ENCODE assay signal across 26 cellular contexts in genomic region chrX:116170444-116170843, GRCh38. TPM values are rescaled to one million over a fixed set of nuclear protein-coding genes. Genes with fewer than 3 reads are reported as not detected.
"Had no signal": no experiment of that assay in that cellular context is flagged by ENCODE, and none has a peak within 500 bp of the region (broad histone marks: within the 10 kb centered on the region; RNA-seq: fewer than 3 reads in every experiment).

Gene AGTR2 (plus strand): TSS chrX:116170744. CDS start chrX:116172281, 1,537 bp downstream.

- H3K27ac ChIP-seq: PC-9, Peyer's patch, SJSA1, SK-N-MC had no signal

- H3K4me3 ChIP-seq: PC-9, Peyer's patch, SJSA1, SK-N-MC had no signal

- H3K4me1 ChIP-seq: Peyer's patch, SJSA1 had no signal

- H3K36me3 ChIP-seq: Peyer's patch, SJSA1 had no signal

- H2AFZ ChIP-seq: PC-9 had no signal

- ATAC-seq: Right ventricle myocardium inferior had no signal

- H3K27me3 ChIP-seq: Peyer's patch, SJSA1 had no signal

- H3K9me3 ChIP-seq: Peyer's patch, SJSA1 had no signal

- H3K4me2 ChIP-seq: PC-9 had no signal

- DNase-seq: KBM-7, MV-4-11, NCI-H1048, NCI-H1105, NCI-H1417, NCI-H1436 treated with DMSO at 0.1 percent for 48 hours, NCI-H1694, NCI-H187 treated with DMSO at 0.1 percent for 48 hours, NCI-H2029 treated with DMSO at 0.1 percent for 48 hours, NCI-H2171 treated with DMSO at 0.1 percent for 48 hours, NCI-H345, NCI-H446 treated with DMSO at 0.1 percent for 48 hours, NCI-H510A treated with DMSO at 0.1 percent for 48 hours, NCI-H526 treated with DMSO at 0.1 percent for 48 hours, NCI-H774, PC-9, Peyer's patch, SHP77 treated with DMSO at 0.1 percent for 48 hours had no signal

RNA-seq across cellular contexts. Expression of gene AGTR2, which starts in this region (rescaled TPM):
- total RNA-seq: HT1080, LHCN-M2, MCF 10A, OCI-LY7, PC-9, Peyer's patch, RPMI7951, SJSA1 had no signal
